15 cellular contexts compared by ENCODE assay signal in the genomic region with DNA sequence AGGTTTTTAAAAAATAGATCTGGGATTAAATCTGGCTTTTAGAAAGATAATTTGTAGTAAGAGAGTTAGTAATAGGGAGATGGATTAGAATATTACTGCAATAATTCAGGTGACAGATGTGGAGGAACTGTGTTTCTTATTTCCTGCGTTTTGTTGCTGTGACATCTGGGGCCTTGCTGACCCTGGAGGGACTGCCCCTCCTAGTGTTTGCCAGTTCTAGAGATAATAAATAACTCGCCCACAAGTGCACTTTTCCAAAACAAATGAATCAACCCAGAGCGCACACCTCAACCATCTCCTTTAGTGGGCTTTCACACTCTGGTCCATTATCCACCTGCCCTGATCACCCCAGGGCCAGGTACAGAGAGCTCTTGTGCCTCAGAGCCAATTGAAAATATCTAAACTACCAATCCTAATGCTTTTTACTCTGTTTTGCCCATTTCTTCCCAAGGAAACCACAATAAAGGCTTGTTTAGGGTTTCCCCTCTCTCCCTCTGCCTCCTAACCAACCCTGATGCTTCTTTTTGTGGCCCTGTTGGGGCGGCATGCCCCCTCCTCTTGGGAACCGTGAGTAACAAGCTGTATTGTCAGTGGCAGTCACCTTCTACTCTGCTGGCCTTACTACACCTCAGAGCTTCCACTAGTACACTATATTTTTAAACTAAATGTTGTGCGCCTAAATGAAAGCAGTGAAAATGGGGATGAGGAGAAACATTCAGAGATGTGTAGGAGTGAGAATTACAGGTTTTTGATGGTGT.
DNase-seq lines count a peak whose midpoint lies in the region; ATAC-seq lines count a peak whose summit lies in the region.
"Had no signal": no experiment of that assay in that cellular context is flagged by ENCODE, and none has a peak within 500 bp of the region (broad histone marks: within the 10 kb centered on the region; RNA-seq: fewer than 3 reads in every experiment).

No MANE protein-coding gene starts in this region.

- no peaks in the 10 kb centered on the region for H3K9me3 Mint-ChIP-seq in activated T-helper 1 cell treated with anti-CD3 and anti-CD28 coated beads, Interleukin-12 subunit alpha, Interleukin-12 subunit beta, Interleukin-2, Interleukin-4 antibody, amounts not matched to agents 30 ng/mL and 10 ng/mL and 1 ng/mL, durations not matched to agents 14 hours and 24 hours and 36 hours
- H3K9me3 Mint-ChIP-seq: T-helper 2 cell treated with Interferon-gamma antibody and Interleukin-4, amounts not matched to agents 5 μg/mL and 100 μg/mL, for 36 hours had no signal

- peak overlapping the region in 7 of 11 experiments; percentile 28 to 54 (median 43); a peak in 8 of 22 replicates for H3K4me2 ChIP-seq in BLaER1 treated with 17β-estradiol and CSF1 and Interleukin-3, amounts not matched to agents 10 nM and 100 nM

- peaks cover 0 to 10% (median 7%) of the 10 kb centered on the region in 10 experiments; a peak in 14 of 20 replicates for H3K4me1 ChIP-seq in BLaER1 treated with 17β-estradiol and CSF1 and Interleukin-3, amounts not matched to agents 10 nM and 100 nM
- H3K4me1 ChIP-seq: upper lobe of left lung had no signal

- H3K4me3 Mint-ChIP-seq in activated T-helper 1 cell treated with anti-CD3 and anti-CD28 coated beads, Interleukin-12 subunit alpha, Interleukin-12 subunit beta, Interleukin-2, Interleukin-4 antibody, amounts not matched to agents 30 ng/mL and 10 ng/mL and 1 ng/mL, durations not matched to agents 14 hours and 24 hours and 36 hours, result no peak overlapping the region
- H3K4me3 Mint-ChIP-seq: activated CD8-positive, alpha-beta T cell treated with anti-CD3 and anti-CD28 coated beads, Interleukin-2, amount 10 ng/mL, durations not matched to agents 7 days and 5 days; T-helper 2 cell treated with Interferon-gamma antibody and Interleukin-4, amounts not matched to agents 5 μg/mL and 100 μg/mL, for 36 hours had no signal

- H3K9me3 ChIP-seq in BLaER1 treated with 17β-estradiol and CSF1 and Interleukin-3, amounts not matched to agents 10 nM and 100 nM (replicated peaks in 1 of 11), result peaks cover 0 to 14% (median 8%) of the 10 kb centered on the region in 11 experiments; a peak in 9 of 22 replicates
- H3K9me3 ChIP-seq: upper lobe of left lung had no signal

- no peak overlapping the region for H3K4me3 ChIP-seq in BLaER1 treated with 17β-estradiol and CSF1 and Interleukin-3, amounts not matched to agents 10 nM and 100 nM
- H3K4me3 ChIP-seq: upper lobe of left lung had no signal

- H3K36me3 Mint-ChIP-seq in activated T-helper 1 cell treated with anti-CD3 and anti-CD28 coated beads, Interleukin-12 subunit alpha, Interleukin-12 subunit beta, Interleukin-2, Interleukin-4 antibody, amounts not matched to agents 30 ng/mL and 10 ng/mL and 1 ng/mL, durations not matched to agents 14 hours and 24 hours and 36 hours (ENCODE audit: low read depth), result no peaks in the 10 kb centered on the region

- no peak overlapping the region for H3K9ac ChIP-seq in BLaER1 treated with 17β-estradiol and CSF1 and Interleukin-3, amounts not matched to agents 10 nM and 100 nM

- peaks cover 0 to 12% (median 0%) of the 10 kb centered on the region in 11 experiments; a peak in 1 of 22 replicates for H4K20me1 ChIP-seq in BLaER1 treated with 17β-estradiol and CSF1 and Interleukin-3, amounts not matched to agents 10 nM and 100 nM

- H3K27ac Mint-ChIP-seq in activated T-helper 1 cell treated with anti-CD3 and anti-CD28 coated beads, Interleukin-12 subunit alpha, Interleukin-12 subunit beta, Interleukin-2, Interleukin-4 antibody, amounts not matched to agents 30 ng/mL and 10 ng/mL and 1 ng/mL, durations not matched to agents 14 hours and 24 hours and 36 hours, result no peak overlapping the region
- H3K27ac Mint-ChIP-seq: activated CD8-positive, alpha-beta T cell treated with anti-CD3 and anti-CD28 coated beads, Interleukin-2, amount 10 ng/mL, durations not matched to agents 7 days and 5 days; T-helper 2 cell treated with Interferon-gamma antibody and Interleukin-4, amounts not matched to agents 5 μg/mL and 100 μg/mL, for 36 hours had no signal

- no peak for DNase-seq in cerebellar nuclear complex (lab: John Stamatoyannopoulos, UW)
- no peak for DNase-seq in activated T-helper 1 cell treated with anti-CD3 and anti-CD28 coated beads, Interleukin-12 subunit alpha, Interleukin-12 subunit beta, Interleukin-2, Interleukin-4 antibody, amounts not matched to agents 30 ng/mL and 10 ng/mL and 1 ng/mL, durations not matched to agents 14 hours and 24 hours and 36 hours (ENCODE audit: low spot score)
- DNase-seq in OCI-M1 (lab: John Stamatoyannopoulos, UW), result no peak
- DNase-seq: activated CD8-positive, alpha-beta T cell treated with anti-CD3 and anti-CD28 coated beads, Interleukin-2, amount 10 ng/mL, durations not matched to agents 7 days and 5 days; activated naive CD4-positive, alpha-beta T cell treated with anti-CD3 and anti-CD28 coated beads, Interleukin-2, amount 50 U/mL, for 16 hours; NCI-H526; posterior cingulate gyrus; upper lobe of left lung had no signal

- no peaks in the 10 kb centered on the region for H3K36me3 ChIP-seq in BLaER1 treated with 17β-estradiol and CSF1 and Interleukin-3, amounts not matched to agents 10 nM and 100 nM
- H3K36me3 ChIP-seq: upper lobe of left lung had no signal

- no peaks in the 10 kb centered on the region for H3K27me3 Mint-ChIP-seq in activated T-helper 1 cell treated with anti-CD3 and anti-CD28 coated beads, Interleukin-12 subunit alpha, Interleukin-12 subunit beta, Interleukin-2, Interleukin-4 antibody, amounts not matched to agents 30 ng/mL and 10 ng/mL and 1 ng/mL, durations not matched to agents 14 hours and 24 hours and 36 hours (ENCODE audit: insufficient read depth)

- H3K27ac ChIP-seq in BLaER1 treated with 17β-estradiol and CSF1 and Interleukin-3, amounts not matched to agents 10 nM and 100 nM, result no peak overlapping the region
- H3K27ac ChIP-seq: RWPE1, upper lobe of left lung had no signal

- H3K4me1 Mint-ChIP-seq in activated T-helper 1 cell treated with anti-CD3 and anti-CD28 coated beads, Interleukin-12 subunit alpha, Interleukin-12 subunit beta, Interleukin-2, Interleukin-4 antibody, amounts not matched to agents 30 ng/mL and 10 ng/mL and 1 ng/mL, durations not matched to agents 14 hours and 24 hours and 36 hours (ENCODE audit: low read depth), result no peaks in the 10 kb centered on the region

- ATAC-seq in GM19324 (IDR thresholded peaks at IDR 0.05; ENCODE audit: low FRiP score, unreplicated experiment) (peak; percentile 46), HG02678 (IDR thresholded peaks at IDR 0.05; ENCODE audit: unreplicated experiment) (peak; percentile 74), HG03432 (IDR thresholded peaks at IDR 0.05; ENCODE audit: unreplicated experiment) (peak; percentile 65), HG03039 (IDR thresholded peaks at IDR 0.05; ENCODE audit: unreplicated experiment) (no peak)
- ATAC-seq: activated CD8-positive, alpha-beta T cell treated with anti-CD3 and anti-CD28 coated beads, Interleukin-2, amount 10 ng/mL, durations not matched to agents 7 days and 5 days had no signal

- intact Hi-C loops in activated T-helper 1 cell treated with anti-CD3 and anti-CD28 coated beads, Interleukin-12 subunit alpha, Interleukin-12 subunit beta, Interleukin-2, Interleukin-4 antibody, amounts not matched to agents 30 ng/mL and 10 ng/mL and 1 ng/mL, durations not matched to agents 14 hours and 24 hours and 36 hours (cut with micrococcal nuclease), result no loop called here

- H3K27me3 ChIP-seq in BLaER1 treated with 17β-estradiol and CSF1 and Interleukin-3, amounts not matched to agents 10 nM and 100 nM, result no peaks in the 10 kb centered on the region
- H3K27me3 ChIP-seq: upper lobe of left lung had no signal
